ENCODE assay signal across 8 cellular contexts in genomic region chr19:56252699-56253422, GRCh38. TPM values are rescaled to one million over a fixed set of nuclear protein-coding genes. Genes with fewer than 3 reads are reported as not detected.
DNase-seq lines count a peak whose midpoint lies in the region; ATAC-seq, FAIRE-seq and TF ChIP-seq lines count a peak whose summit lies in the region.

No MANE protein-coding gene starts in this region.

- H2AFZ ChIP-seq in mammary epithelial cell (ENCODE audit: low read depth, low read length): peak overlapping the region; percentile 83

- H3K9me3 Mint-ChIP-seq in activated B cell treated with CpG ODN at 0.5 μM for 24 hours: no peaks in the 10 kb centered on the region

- no TSS peak for BruUV-seq in mammary epithelial cell (replicated peaks; lab: Mats Ljungman, UMichigan)

- WGBS in mammary epithelial cell (ENCODE audit: low coverage, missing lambda C conversion rate): 33% methylated on average over 10 of the region's 10 CpGs

- H3K27me3 Mint-ChIP-seq in activated B cell treated with CpG ODN at 0.5 μM for 24 hours: no peaks in the 10 kb centered on the region

- H3K36me3 ChIP-seq in mammary epithelial cell (ENCODE audit: insufficient read depth, low read length) (no peaks in the 10 kb centered on the region), kidney (ENCODE audit: control insufficient read depth in 1 of 2, insufficient read depth in 2 of 2, low read length in 2 of 2) (no peaks in the 10 kb centered on the region)

- H3K27me3 ChIP-seq in mammary epithelial cell (ENCODE audit: insufficient read depth, low read length): no peaks in the 10 kb centered on the region

- H3K9ac ChIP-seq in mammary epithelial cell (ENCODE audit: insufficient read depth, low read length) (no peak overlapping the region), kidney (ENCODE audit: low read length in 2 of 2) (no peak overlapping the region)

- no peak overlapping the region for H3K4me3 Mint-ChIP-seq in activated B cell treated with CpG ODN at 0.5 μM for 24 hours

- intact Hi-C loops in activated B cell treated with CpG ODN at 0.5 μM for 24 hours (cut with micrococcal nuclease) (loop anchor here (1.0 to 5.0 kb wide), 4 partner anchors 80 to 846 kb away; no protein-coding TSS in a partner anchor), mammary epithelial cell (cut with micrococcal nuclease) (loop anchor here (1.0 to 5.0 kb wide), 7 partner anchors 56 to 621 kb away; no protein-coding TSS in a partner anchor), kidney (cut with DNase I) (no loop called here)

- no peak overlapping the region for H3K4me2 ChIP-seq in mammary epithelial cell (ENCODE audit: insufficient read depth, low read depth, low read length)

- no peaks in the 10 kb centered on the region for H3K36me3 Mint-ChIP-seq in activated B cell treated with CpG ODN at 0.5 μM for 24 hours (ENCODE audit: low read depth)

- no peak for FAIRE-seq in kidney (lab: Jason Lieb, UNC)

- peak; percentile 86 for ATAC-seq in activated B cell treated with CpG ODN at 0.5 μM for 24 hours (ENCODE audit: low read depth)
- no peak for ATAC-seq in GM18517 (IDR thresholded peaks at IDR 0.05; ENCODE audit: unreplicated experiment)

- CTCF ChIA-PET in activated B cell treated with CpG ODN at 0.5 μM for 24 hours (lab: Charles Lee): interaction anchor here (0.5 to 6.0 kb wide), 19 partner anchors 10 to 846 kb away, joined by 3 to 134 read pairs (median 6); no protein-coding TSS in a partner anchor
- CTCF ChIA-PET in mammary epithelial cell (lab: Charles Lee; ENCODE audit: low non-redundant PET): interaction anchor here (0.6 to 2.9 kb wide), 11 partner anchors 8 to 186 kb away, joined by 3 to 141 read pairs (median 6); no protein-coding TSS in a partner anchor

- in situ Hi-C loops in mammary epithelial cell (cut with MboI; ENCODE audit: low sequenced_read_pairs in 2 of 2): loop anchor here (10.0 kb wide), 2 partner anchors 62 to 178 kb away; partner anchors contain the start of gene ZSCAN5A (in 1 of the 2)

- no peaks in the 10 kb centered on the region for H3K79me2 ChIP-seq in mammary epithelial cell (ENCODE audit: insufficient read depth, low read length)

- H3K4me1 Mint-ChIP-seq in activated B cell treated with CpG ODN at 0.5 μM for 24 hours: no peaks in the 10 kb centered on the region

- no peaks in the 10 kb centered on the region for H3K4me1 ChIP-seq in mammary epithelial cell (ENCODE audit: insufficient read depth, low read length)
- no peaks in the 10 kb centered on the region for H3K4me1 ChIP-seq in kidney (ENCODE audit: control insufficient read depth in 1 of 2, insufficient read depth in 1 of 2, low read depth in 1 of 2, low read length in 2 of 2)

- POLR2A ChIA-PET in activated B cell treated with CpG ODN at 0.5 μM for 24 hours (lab: Charles Lee): interaction anchor here (0.6 to 2.3 kb wide), 4 partner anchors 62 to 173 kb away, joined by 4 to 7 read pairs (median 5); partner anchors contain the start of gene ZSCAN5A

- H3K9me3 ChIP-seq in mammary epithelial cell (replicated peaks; ENCODE audit: insufficient read depth, low read length): no peaks in the 10 kb centered on the region
- H3K9me3 ChIP-seq in kidney (ENCODE audit: control insufficient read depth in 1 of 2, low read length in 2 of 2): no peaks in the 10 kb centered on the region

- H3K4me3 ChIP-seq in mammary epithelial cell (replicated peaks in 1 of 3; ENCODE audit: insufficient read depth in 1 of 3, low read depth in 2 of 3, low read length in 3 of 3): no peak overlapping the region
- no peak overlapping the region for H3K4me3 ChIP-seq in kidney (ENCODE audit: low read length in 2 of 2)

- H3K27ac Mint-ChIP-seq in activated B cell treated with CpG ODN at 0.5 μM for 24 hours: no peak overlapping the region

- DNase-seq in SHP77 (lab: John Stamatoyannopoulos, UW) (peak; percentile 42 to 46), SHP77 treated with DMSO at 0.1 percent for 48 hours (lab: John Stamatoyannopoulos, UW) (no peak), NCI-H1930 (lab: John Stamatoyannopoulos, UW) (peak; percentile 35 to 50), activated B cell treated with CpG ODN at 0.5 μM for 24 hours (peak; percentile 53), mammary epithelial cell (peak; percentile 65), kidney (peak; percentile 90)
- peak; percentile 80 to 82 for DNase-seq in stimulated activated CD4-positive, alpha-beta T cell treated with anti-CD3 and anti-CD28 coated beads, Interleukin-2, amount 100 ng/mL, for 24 hours

- dilution Hi-C loops in mammary epithelial cell (cut with HindIII; ENCODE audit: low sequenced_read_pairs): no loop called here

- no peaks in the 10 kb centered on the region for H4K20me1 ChIP-seq in mammary epithelial cell (ENCODE audit: insufficient read depth, low read length)

- TF ChIP-seq CTCF in activated B cell treated with CpG ODN at 0.5 μM for 24 hours (IDR thresholded peaks at IDR 0.05): no peak
- TF ChIP-seq CTCF in mammary epithelial cell (conservative IDR thresholded peaks at IDR 0.05 in 1 of 2, IDR thresholded peaks at IDR 0.05 in 1 of 2; ENCODE audit: extremely low read depth in 1 of 2, insufficient read depth in 1 of 2, low read depth in 1 of 2, low read length in 2 of 2): peak; percentile 96 to 97
- peak; percentile 61 for TF ChIP-seq CTCF in kidney (IDR thresholded peaks at IDR 0.05; ENCODE audit: borderline replicate concordance, extremely low read depth, insufficient read depth)

- H3K27ac ChIP-seq in mammary epithelial cell (ENCODE audit: insufficient read depth, low read depth, low read length) (no peak overlapping the region), kidney (ENCODE audit: low read depth in 2 of 2, low read length in 2 of 2) (no peak overlapping the region)

RNA-seq across cellular contexts. Expression of gene EDDM13, which starts 19.7 kb away (rescaled TPM):
- not detected in 2 replicates for total RNA-seq in activated B cell treated with CpG ODN at 0.5 μM for 24 hours
- total RNA-seq in mammary epithelial cell: 1 to 10 TPM in 1 of 2 donors, under 1 TPM in 1; 0.83 to 6.6 TPM
- polyA plus RNA-seq in mammary epithelial cell: 3.8 TPM
- polyA minus RNA-seq in mammary epithelial cell: not detected
- 0.54 TPM for total RNA-seq in kidney
- polyA plus RNA-seq in kidney (ENCODE audit: insufficient read depth, low read depth, low replicate concordance): 1.6 TPM

RNA-seq across cellular contexts. Expression of gene ZSCAN5C, which starts 50.8 kb away (rescaled TPM):
- total RNA-seq in activated B cell treated with CpG ODN at 0.5 μM for 24 hours: not detected in 2 replicates
- not detected for total RNA-seq in mammary epithelial cell
- not detected for polyA plus RNA-seq in mammary epithelial cell
- polyA minus RNA-seq in mammary epithelial cell: not detected
- not detected for total RNA-seq in kidney
- polyA plus RNA-seq in kidney (ENCODE audit: insufficient read depth, low read depth, low replicate concordance): not detected

RNA-seq across cellular contexts. Expression of gene ZSCAN5B, which starts 55.3 kb away (rescaled TPM):
- not detected in 2 replicates for total RNA-seq in activated B cell treated with CpG ODN at 0.5 μM for 24 hours
- not detected for total RNA-seq in mammary epithelial cell
- polyA plus RNA-seq in mammary epithelial cell: not detected
- not detected for polyA minus RNA-seq in mammary epithelial cell
- not detected for total RNA-seq in kidney
- not detected for polyA plus RNA-seq in kidney (ENCODE audit: insufficient read depth, low read depth, low replicate concordance)
